In genomic region chr7:135994466-135995205, GRCh38 we compare ENCODE assay signal across 12 cellular contexts. TPM values are rescaled to one million over a fixed set of nuclear protein-coding genes. Genes with fewer than 3 reads are reported as not detected.
A peak's percentile ranks its signal among the peaks of the same experiment; 100 is the strongest.
DNase-seq lines count a peak whose midpoint lies in the region; ATAC-seq, FAIRE-seq and TF ChIP-seq lines count a peak whose summit lies in the region.
"Had no signal": no experiment of that assay in that cellular context is flagged by ENCODE, and none has a peak within 500 bp of the region (broad histone marks: within the 10 kb centered on the region; RNA-seq: fewer than 3 reads in every experiment).

No MANE protein-coding gene starts in this region.

- no peaks in the 10 kb centered on the region for H3K36me3 Mint-ChIP-seq in activated T-helper 17 cell treated with anti-CD3 and anti-CD28 coated beads, Interleukin-2, amount 50 U/mL, for 72 hours (ENCODE audit: low read depth)
- H3K36me3 Mint-ChIP-seq: brain had no signal

- DNase-seq in activated CD4-positive, CD25-positive, alpha-beta regulatory T cell (lab: John Stamatoyannopoulos, UW): no peak
- DNase-seq in iris pigment epithelial cell (ENCODE audit: low read depth) (peak; percentile 75), NCI-H2029 (lab: John Stamatoyannopoulos, UW) (no peak), H54 (ENCODE audit: insufficient read length, low spot score) (no peak)
- DNase-seq: DMS 273 treated with DMSO at 0.1 percent for 48 hours, NCI-H1092 had no signal

- peak overlapping the region; percentile 86 for H3K27ac Mint-ChIP-seq in activated T-helper 17 cell treated with anti-CD3 and anti-CD28 coated beads, Interleukin-2, amount 50 U/mL, for 72 hours
- H3K27ac Mint-ChIP-seq: brain had no signal

- TF ChIP-seq POLR2A in H54 (IDR thresholded peaks at IDR 0.05; ENCODE audit: low read depth, low read length): no peak

- no peak for FAIRE-seq in H54 (lab: Jason Lieb, UNC)
- FAIRE-seq: GM12892 had no signal

- peak overlapping the region; percentile 69 for H3K4me3 Mint-ChIP-seq in activated T-helper 17 cell treated with anti-CD3 and anti-CD28 coated beads, Interleukin-2, amount 50 U/mL, for 72 hours
- H3K4me3 Mint-ChIP-seq: brain had no signal

- no peaks in the 10 kb centered on the region for H3K9me3 Mint-ChIP-seq in activated T-helper 17 cell treated with anti-CD3 and anti-CD28 coated beads, Interleukin-2, amount 50 U/mL, for 72 hours
- H3K9me3 Mint-ChIP-seq: brain had no signal

- H3K27me3 Mint-ChIP-seq in activated T-helper 17 cell treated with anti-CD3 and anti-CD28 coated beads, Interleukin-2, amount 50 U/mL, for 72 hours: no peaks in the 10 kb centered on the region

- peak; percentile 69 to 82 for ATAC-seq in activated CD4-positive, CD25-positive, alpha-beta regulatory T cell treated with anti-CD3 and anti-CD28 coated beads, Interleukin-2, amount 50 U/mL, for 24 hours
- ATAC-seq in HG02884 (IDR thresholded peaks at IDR 0.05; ENCODE audit: unreplicated experiment) (peak; percentile 15), HG02798 (IDR thresholded peaks at IDR 0.05; ENCODE audit: poor library complexity, unreplicated experiment) (no peak)
- ATAC-seq in activated T-helper 17 cell treated with anti-CD3 and anti-CD28 coated beads, Interleukin-2, amount 50 U/mL, for 72 hours (replicated peaks): peak; percentile 87

- H3K4me1 Mint-ChIP-seq in activated T-helper 17 cell treated with anti-CD3 and anti-CD28 coated beads, Interleukin-2, amount 50 U/mL, for 72 hours: peaks cover 17% of the 10 kb centered on the region
- H3K4me1 Mint-ChIP-seq: brain had no signal

RNA-seq across cellular contexts. Expression of gene MTPN, which starts 17.5 kb away (rescaled TPM):
- total RNA-seq in activated T-helper 17 cell treated with anti-CD3 and anti-CD28 coated beads, Interleukin-2, amount 50 U/mL, for 72 hours: 100 to 1,000 TPM in 1 of 2 donors, 10 to 100 TPM in 1; 99.7 to 149 TPM
